Comparison of ENCODE assay signal across 1 cellular context in the genomic region with DNA sequence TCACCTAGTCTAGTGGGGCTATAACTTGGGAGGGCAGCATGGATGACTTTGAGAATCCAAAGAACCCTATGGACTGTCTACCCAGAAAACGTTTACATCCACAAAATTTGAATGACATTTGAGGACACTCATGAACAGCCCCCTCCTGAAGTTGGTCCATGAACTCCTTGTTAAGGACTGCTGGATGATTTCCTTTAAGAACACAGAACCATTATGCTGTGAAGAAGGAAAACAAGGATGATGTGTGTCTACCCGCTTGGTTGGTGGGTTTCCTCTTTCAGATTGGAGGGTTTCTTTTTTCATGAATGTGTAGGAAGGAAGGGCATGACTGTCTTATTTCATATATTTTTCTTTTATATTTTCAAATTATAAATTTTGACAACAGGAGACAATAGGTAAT.
TF ChIP-seq lines count a peak whose summit lies in the region.

No MANE protein-coding gene starts in this region.

TF ChIP-seq in K562, 482 proteins besides CTCF, POLR2A, EP300 and RAD21:
- TF ChIP-seq ZZZ3 (IDR thresholded peaks at IDR 0.05) (no peak), ESRRB (CRISPR knock-in tag; IDR thresholded peaks at IDR 0.05; ENCODE audit: borderline replicate concordance) (no peak), L3MBTL2 (IDR thresholded peaks at IDR 0.05) (no peak), SRSF9 (IDR thresholded peaks at IDR 0.05; ENCODE audit: borderline replicate concordance, low read depth, low read length) (no peak), GABPB1 (CRISPR knock-in tag; IDR thresholded peaks at IDR 0.05) (no peak), U2AF2 (optimal IDR thresholded peaks at IDR 0.05; ENCODE audit: low read depth, low read length) (no peak), YY1 (IDR thresholded peaks at IDR 0.05; ENCODE audit: borderline replicate concordance in 1 of 3, control insufficient read depth in 1 of 3, extremely low read depth in 1 of 3, insufficient read depth in 3 of 3, insufficient read length in 1 of 3, insufficient replicate concordance in 2 of 3, low read depth in 1 of 3, low read length in 2 of 3) (no peak)
- TF ChIP-seq, protein P1, sequence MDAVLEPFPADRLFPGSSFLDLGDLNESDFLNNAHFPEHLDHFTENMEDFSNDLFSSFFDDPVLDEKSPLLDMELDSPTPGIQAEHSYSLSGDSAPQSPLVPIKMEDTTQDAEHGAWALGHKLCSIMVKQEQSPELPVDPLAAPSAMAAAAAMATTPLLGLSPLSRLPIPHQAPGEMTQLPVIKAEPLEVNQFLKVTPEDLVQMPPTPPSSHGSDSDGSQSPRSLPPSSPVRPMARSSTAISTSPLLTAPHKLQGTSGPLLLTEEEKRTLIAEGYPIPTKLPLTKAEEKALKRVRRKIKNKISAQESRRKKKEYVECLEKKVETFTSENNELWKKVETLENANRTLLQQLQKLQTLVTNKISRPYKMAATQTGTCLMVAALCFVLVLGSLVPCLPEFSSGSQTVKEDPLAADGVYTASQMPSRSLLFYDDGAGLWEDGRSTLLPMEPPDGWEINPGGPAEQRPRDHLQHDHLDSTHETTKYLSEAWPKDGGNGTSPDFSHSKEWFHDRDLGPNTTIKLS (IDR thresholded peaks at IDR 0.05; ENCODE audit: borderline replicate concordance, low read depth) = no peak
TF ChIP-seq in K562: peak in this region for 0.
